ENCODE assay signal across 1 cellular context in the genomic region with DNA sequence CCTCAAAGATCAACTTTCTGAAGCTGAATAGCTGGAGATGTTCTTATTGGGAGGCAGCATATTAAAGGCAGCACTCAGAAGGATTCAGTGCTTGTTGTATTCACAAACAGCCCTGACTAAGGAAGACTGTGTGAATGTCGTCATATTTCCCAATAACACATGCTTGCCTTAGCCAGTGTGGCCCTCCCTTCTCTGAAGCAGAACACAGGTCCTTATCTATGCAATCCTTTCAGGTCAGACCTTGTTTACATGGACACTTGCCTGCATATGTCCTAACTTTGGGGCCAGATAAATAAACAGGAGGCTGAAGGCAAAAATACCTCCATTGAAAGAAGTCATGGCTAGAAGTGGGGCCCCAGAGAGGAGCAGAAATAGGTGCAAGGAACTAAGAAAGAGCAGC.
A peak's percentile ranks its signal among the peaks of the same experiment; 100 is the strongest.
TF ChIP-seq lines count a peak whose summit lies in the region.

No MANE protein-coding gene starts in this region.

TF ChIP-seq in H1, 55 proteins besides CTCF, POLR2A, EP300 and RAD21:
- 0 out of 2 replicates have a peak, but pooled peaks have one; percentile 7 for TF ChIP-seq SRF (IDR thresholded peaks at IDR 0.05; ENCODE audit: low read depth, low read length)
- no peak for TF ChIP-seq NANOG (IDR thresholded peaks at IDR 0.05; ENCODE audit: insufficient read depth, low read depth, low read length, poor library complexity, severe bottlenecking)
- no peak for TF ChIP-seq KDM5A (IDR thresholded peaks at IDR 0.05; ENCODE audit: low read length)
- TF ChIP-seq RXRA (IDR thresholded peaks at IDR 0.05; ENCODE audit: insufficient read depth, low read depth, low read length), result no peak
